In genomic region chr2:65820454-65820853, GRCh38 we compare ENCODE assay signal across 9 cellular contexts.
"Had no signal": no experiment of that assay in that cellular context is flagged by ENCODE, and none has a peak within 500 bp of the region (broad histone marks: within the 10 kb centered on the region; RNA-seq: fewer than 3 reads in every experiment).

No MANE protein-coding gene starts in this region.

- H3K4me3 Mint-ChIP-seq: GM23338, H9 had no signal

- H3K27ac Mint-ChIP-seq: GM23338, H9 had no signal

- FAIRE-seq: H1, H54, HTR-8/SVneo had no signal

- H3K9ac ChIP-seq: KMS-11 had no signal

- H3K4me3 ChIP-seq: GM23338 had no signal

- DNase-seq: H9, HCEC 1CT, IMR-90, KBM-7 had no signal

- H2AFZ ChIP-seq: GM23338 had no signal

- H3K4me2 ChIP-seq: GM23338, KMS-11 had no signal

- H3K27ac ChIP-seq: KMS-11 had no signal

- ATAC-seq: GM23338 had no signal
